1 cellular context compared by ENCODE assay signal in the genomic region with DNA sequence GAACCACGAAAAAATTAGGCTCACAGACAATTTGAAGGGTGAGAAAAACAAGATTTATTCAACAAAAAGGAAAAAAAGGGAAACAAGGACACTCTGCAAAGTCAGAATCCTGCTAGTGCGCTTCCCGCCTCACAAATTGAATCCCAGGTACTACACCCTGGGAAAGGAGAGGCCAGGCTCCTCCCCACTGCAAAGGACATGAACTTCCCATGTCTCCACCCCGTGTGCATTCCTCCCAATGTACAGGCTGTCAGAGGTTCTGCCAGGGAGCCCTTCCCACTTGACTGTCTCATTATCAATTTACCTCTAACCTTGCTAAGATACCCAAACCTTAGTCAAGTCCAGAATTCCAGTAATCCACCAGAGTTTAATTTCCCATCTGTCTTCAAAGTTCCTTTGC.
TF ChIP-seq lines count a peak whose summit lies in the region.

No MANE protein-coding gene starts in this region.

TF ChIP-seq in HCT116, 20 proteins besides CTCF, POLR2A, EP300 and RAD21 (continued from another document):
- TF ChIP-seq EZH2phosphoT487 (IDR thresholded peaks at IDR 0.05; ENCODE audit: borderline replicate concordance) = no peak
- TF ChIP-seq SIN3A (IDR thresholded peaks at IDR 0.05; ENCODE audit: low read depth) = no peak
TF ChIP-seq in HCT116: peak in this region for 0.
